12 cellular contexts compared by ENCODE assay signal in the genomic region with DNA sequence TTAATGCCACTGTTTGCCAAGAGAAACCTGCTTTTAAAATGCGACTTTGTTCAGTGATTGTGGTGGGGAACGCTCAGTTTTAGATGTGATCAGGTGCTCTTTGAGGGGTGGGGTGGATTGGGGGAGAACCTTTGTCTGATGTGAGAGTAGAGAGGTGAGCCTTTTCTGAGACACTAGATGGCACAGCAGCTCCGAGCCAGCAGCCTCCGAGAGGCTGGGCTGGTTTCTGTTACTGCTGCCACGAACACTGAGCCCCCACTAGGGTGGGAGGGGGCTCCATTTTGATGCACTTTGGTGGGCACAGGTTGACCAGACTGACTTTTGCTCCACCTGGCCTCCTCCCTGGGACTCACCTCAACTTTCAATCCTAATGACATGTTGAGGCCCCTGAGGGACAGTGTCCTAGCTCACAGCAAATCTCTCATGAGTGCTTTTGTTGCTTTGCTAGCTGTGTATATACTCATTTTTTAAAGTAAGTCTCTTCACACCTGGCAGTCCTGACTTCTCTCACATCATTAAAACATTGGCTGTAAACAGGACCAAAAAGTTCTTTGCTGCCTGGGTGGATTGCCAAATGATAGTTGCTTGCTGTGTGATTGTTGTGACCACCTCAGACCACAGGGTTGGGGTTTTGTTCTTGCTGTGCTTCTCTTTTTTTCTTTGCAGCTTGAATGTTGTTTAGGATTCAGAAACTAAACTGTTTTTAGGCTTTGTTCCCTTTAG.
DNase-seq lines count a peak whose midpoint lies in the region; ATAC-seq and TF ChIP-seq lines count a peak whose summit lies in the region.
"Had no signal": no experiment of that assay in that cellular context is flagged by ENCODE, and none has a peak within 500 bp of the region (broad histone marks: within the 10 kb centered on the region; RNA-seq: fewer than 3 reads in every experiment).

No MANE protein-coding gene starts in this region.

- H3K27ac ChIP-seq in gastroesophageal sphincter = no peak overlapping the region
- H3K27ac ChIP-seq: adrenal gland, pancreas had no signal

- H3K27ac Mint-ChIP-seq in activated naive CD8-positive, alpha-beta T cell treated with anti-CD3 and anti-CD28 coated beads for 36 hours = peak overlapping the region; percentile 76

- WGBS in gastroesophageal sphincter (ENCODE audit: low coverage in 1 of 2), 2 donors = 58 to 60% methylated on average over 1 to 5 of the region's 5 CpGs

- H3K27me3 Mint-ChIP-seq in activated naive CD8-positive, alpha-beta T cell treated with anti-CD3 and anti-CD28 coated beads for 36 hours = peaks cover 15% of the 10 kb centered on the region

- TF ChIP-seq POLR2A in gastroesophageal sphincter (IDR thresholded peaks at IDR 0.05) = no peak

- peaks cover 0 to 15% (median 0%) of the 10 kb centered on the region in 3 donors for H3K4me1 ChIP-seq in gastroesophageal sphincter
- H3K4me1 ChIP-seq: pancreas had no signal

- no peak for DNase-seq in BJ (ENCODE audit: low read depth)
- peak; percentile 15 to 20 for DNase-seq in Kasumi-1 (lab: John Stamatoyannopoulos, UW)
- no peak for DNase-seq in activated naive CD8-positive, alpha-beta T cell treated with anti-CD3 and anti-CD28 coated beads for 36 hours
- peak; percentile 34 for DNase-seq in iPS-NIHi7 (ENCODE audit: extremely low spot score)
- DNase-seq in activated effector memory CD4-positive, alpha-beta T cell treated with anti-CD3 and anti-CD28 coated beads, Interleukin-2, amount 50 U/mL, for 16 hours = no peak
- DNase-seq: adrenal gland, NCI-H2029, pancreas had no signal

- H3K36me3 Mint-ChIP-seq in activated naive CD8-positive, alpha-beta T cell treated with anti-CD3 and anti-CD28 coated beads for 36 hours = no peaks in the 10 kb centered on the region

- H3K4me3 Mint-ChIP-seq in activated naive CD8-positive, alpha-beta T cell treated with anti-CD3 and anti-CD28 coated beads for 36 hours = no peak overlapping the region

- POLR2A ChIA-PET in BJ (lab: Charles Lee) = no interaction called here

- no peak for ATAC-seq in HG03342 (IDR thresholded peaks at IDR 0.05; ENCODE audit: unreplicated experiment)
- ATAC-seq in gastroesophageal sphincter = no peak
- no peak for ATAC-seq in GM18858 (IDR thresholded peaks at IDR 0.05; ENCODE audit: unreplicated experiment)
- ATAC-seq: pancreas had no signal

- H3K4me3 ChIP-seq in BJ (ENCODE audit: low read depth, low read length) (no peak overlapping the region), gastroesophageal sphincter (no peak overlapping the region)
- H3K4me3 ChIP-seq: adrenal gland; BLaER1 treated with 17β-estradiol and CSF1 and Interleukin-3, amounts not matched to agents 10 nM and 100 nM; pancreas had no signal

- peak; percentile 26 for TF ChIP-seq CTCF in BJ (IDR thresholded peaks at IDR 0.05; ENCODE audit: insufficient read depth, low read depth, low read length)
- peak in 2 of 4 experiments; percentile 17 to 43 for TF ChIP-seq CTCF in gastroesophageal sphincter (IDR thresholded peaks at IDR 0.05)

- H3K27me3 ChIP-seq in BJ (ENCODE audit: control insufficient read depth, insufficient read depth, low read length) = peaks cover 5% of the 10 kb centered on the region
- H3K27me3 ChIP-seq in gastroesophageal sphincter = no peaks in the 10 kb centered on the region
- H3K27me3 ChIP-seq: adrenal gland; BLaER1 treated with 17β-estradiol and CSF1 and Interleukin-3, amounts not matched to agents 10 nM and 100 nM; pancreas had no signal

- H3K36me3 ChIP-seq in BJ (ENCODE audit: control insufficient read depth, insufficient read depth, low read length) = no peaks in the 10 kb centered on the region
- H3K36me3 ChIP-seq in gastroesophageal sphincter = no peaks in the 10 kb centered on the region
- H3K36me3 ChIP-seq: BLaER1 treated with 17β-estradiol and CSF1 and Interleukin-3, amounts not matched to agents 10 nM and 100 nM; pancreas had no signal

- no peaks in the 10 kb centered on the region for H3K9me3 ChIP-seq in gastroesophageal sphincter
- H3K9me3 ChIP-seq: adrenal gland; BLaER1 treated with 17β-estradiol and CSF1 and Interleukin-3, amounts not matched to agents 10 nM and 100 nM; pancreas had no signal

- H3K4me1 Mint-ChIP-seq in activated naive CD8-positive, alpha-beta T cell treated with anti-CD3 and anti-CD28 coated beads for 36 hours = peaks cover 17% of the 10 kb centered on the region

- H3K9me3 Mint-ChIP-seq in activated naive CD8-positive, alpha-beta T cell treated with anti-CD3 and anti-CD28 coated beads for 36 hours = no peaks in the 10 kb centered on the region

- CTCF ChIA-PET in BJ (lab: Yijun Ruan, JAX) = interaction anchor here (0.9 to 2.9 kb wide), 4 partner anchors 10 to 45 kb away, joined by 3 to 10 read pairs (median 4); no protein-coding TSS in a partner anchor

- TF ChIP-seq EP300 in gastroesophageal sphincter (IDR thresholded peaks at IDR 0.05) = no peak

Comparison
In these comparisons a context has a peak if more than half of its experiments do, and no peak if none do; other contexts are left out.
1. DNase-seq: peak in Kasumi-1 (2 of 2) and iPS-NIHi7 (single experiment); none in BJ (single experiment), activated naive CD8-positive, alpha-beta T cell treated with anti-CD3 and anti-CD28 coated beads for 36 hours (single experiment) and activated effector memory CD4-positive, alpha-beta T cell treated with anti-CD3 and anti-CD28 coated beads, Interleukin-2, amount 50 U/mL, for 16 hours (single experiment).